In genomic region chr15:80626643-80627120, GRCh38 we compare ENCODE assay signal across 21 cellular contexts.
DNase-seq lines count a peak whose midpoint lies in the region; ATAC-seq, FAIRE-seq and TF ChIP-seq lines count a peak whose summit lies in the region.
"Had no signal": no experiment of that assay in that cellular context is flagged by ENCODE, and none has a peak within 500 bp of the region (broad histone marks: within the 10 kb centered on the region; RNA-seq: fewer than 3 reads in every experiment).

No MANE protein-coding gene starts in this region.

- no peak overlapping the region for H2BK120ac ChIP-seq in H1 (replicated peaks; ENCODE audit: low read depth, low read length)

- no peak for TF ChIP-seq EP300 in H1 (IDR thresholded peaks at IDR 0.05; ENCODE audit: borderline replicate concordance in 1 of 2, low read depth in 2 of 2, low read length in 2 of 2)

- H3K9me3 ChIP-seq in HEK293 (ENCODE audit: control insufficient read depth, insufficient read depth, low read depth, low read length) (no peaks in the 10 kb centered on the region; the same call in 1 of the 2 replicates), H1 (ENCODE audit: insufficient read depth in 2 of 2, low read depth in 1 of 2, low read length in 1 of 2) (no peaks in the 10 kb centered on the region; a peak in 1 of 4 replicates)

- TF ChIP-seq CTCF in HEK293 (tag by site-specific recombination; IDR thresholded peaks at IDR 0.05): no peak
- no peak for TF ChIP-seq CTCF in WTC11 (IDR thresholded peaks at IDR 0.05)
- no peak for TF ChIP-seq CTCF in H1 (IDR thresholded peaks at IDR 0.05; ENCODE audit: control extremely low read depth in 1 of 3, insufficient read depth in 1 of 3, low read depth in 1 of 3, low read length in 3 of 3)

- H3K23ac ChIP-seq in H1 (ENCODE audit: insufficient read length): no peak overlapping the region

- no peak overlapping the region for H4K5ac ChIP-seq in H1 (ENCODE audit: insufficient read length, low read depth, low read length)

- H2BK15ac ChIP-seq in H1 (ENCODE audit: low read length): no peak overlapping the region

- H3K4me3 ChIP-seq in HEK293 (ENCODE audit: low read depth, low read length) (no peak overlapping the region), H1 (ENCODE audit: extremely low read depth in 1 of 4, insufficient read depth in 2 of 4, low read depth in 3 of 4, low read length in 4 of 4) (no peak overlapping the region)
- H3K4me3 ChIP-seq: A549; BLaER1 treated with 17β-estradiol and CSF1 and Interleukin-3, amounts not matched to agents 10 nM and 100 nM had no signal

- H4K20me1 ChIP-seq in H1 (replicated peaks in 1 of 2; ENCODE audit: control insufficient read depth in 1 of 2, insufficient read depth in 2 of 2, low read length in 2 of 2): no peaks in the 10 kb centered on the region
- H4K20me1 ChIP-seq: BLaER1 treated with 17β-estradiol and CSF1 and Interleukin-3, amounts not matched to agents 10 nM and 100 nM had no signal

- no peak for TF ChIP-seq RAD21 in H1 (IDR thresholded peaks at IDR 0.05 in 1 of 2, conservative IDR thresholded peaks at IDR 0.05 in 1 of 2; ENCODE audit: low read depth in 2 of 2, low read length in 2 of 2)

- 92% methylated on average over 1 of the region's 1 CpG; no CpG with 5 or more reads in 1 of the 2 experiments for WGBS in H1 (ENCODE audit: extremely low coverage in 1 of 2, insufficient coverage in 1 of 2, insufficient read length in 1 of 2, insufficient replicate concordance in 2 of 2, low coverage in 1 of 2, low lambda C conversion rate in 2 of 2, missing lambda C conversion rate in 1 of 2), 2 experiments

- H3K4me1 ChIP-seq in HEK293 (ENCODE audit: control insufficient read depth, insufficient read depth, low read length) (no peaks in the 10 kb centered on the region), H1 (replicated peaks in 1 of 4; ENCODE audit: control insufficient read depth in 3 of 4, insufficient read depth in 4 of 4, low read length in 3 of 4) (no peaks in the 10 kb centered on the region)
- H3K4me1 ChIP-seq: A549; BLaER1 treated with 17β-estradiol and CSF1 and Interleukin-3, amounts not matched to agents 10 nM and 100 nM; Caco-2 had no signal

- H3K36me3 Mint-ChIP-seq in WTC11: no peaks in the 10 kb centered on the region
- H3K36me3 Mint-ChIP-seq: CD8-positive, alpha-beta T cell had no signal

- no peak overlapping the region for H3K14ac ChIP-seq in H1 (ENCODE audit: insufficient read length)

- H3K27me3 ChIP-seq in H1 (replicated peaks in 1 of 4; ENCODE audit: control insufficient read depth in 3 of 4, extremely low read depth in 1 of 4, insufficient read depth in 3 of 4, low read length in 3 of 4): no peaks in the 10 kb centered on the region
- H3K27me3 ChIP-seq: BLaER1 treated with 17β-estradiol and CSF1 and Interleukin-3, amounts not matched to agents 10 nM and 100 nM had no signal

- no peak overlapping the region for H3K56ac ChIP-seq in H1 (replicated peaks; ENCODE audit: insufficient read length, low read depth, low read length)

- no peak overlapping the region for H2BK12ac ChIP-seq in H1 (ENCODE audit: low read depth, low read length)

- TF ChIP-seq POLR2A in H1 (IDR thresholded peaks at IDR 0.05; ENCODE audit: control extremely low read depth in 1 of 2, low read depth in 2 of 2, low read length in 2 of 2): no peak

- no peak overlapping the region for H2AK5ac ChIP-seq in H1 (ENCODE audit: low read depth, low read length)

- no peak overlapping the region for H3K4ac ChIP-seq in H1 (replicated peaks; ENCODE audit: insufficient read length, low read depth, low read length)

- H2AFZ ChIP-seq in H1 (ENCODE audit: low read length): peak overlapping the region; percentile 9; the same call in 1 of the 2 replicates

- DNase-seq in WTC11 (ENCODE audit: low spot score) (no peak), H1 (ENCODE audit: low read depth in 1 of 2, low spot score in 2 of 2) (no peak), GM19240 (ENCODE audit: insufficient read length, low spot score) (no peak), NCI-H187 treated with DMSO at 0.1 percent for 48 hours (lab: John Stamatoyannopoulos, UW) (no peak)
- DNase-seq: AML-193; Caco-2; Calu3; CD4-positive, alpha-beta T cell; CD8-positive, alpha-beta T cell; DMS79 treated with DMSO at 0.1 percent for 48 hours; GF-D8 had no signal

- no peak overlapping the region for H3K9ac ChIP-seq in H1 (replicated peaks in 1 of 4; ENCODE audit: extremely low read depth in 1 of 4, low read depth in 3 of 4, low read length in 3 of 4)
- H3K9ac ChIP-seq: BLaER1 treated with 17β-estradiol and CSF1 and Interleukin-3, amounts not matched to agents 10 nM and 100 nM had no signal

- no peaks in the 10 kb centered on the region for H3K79me2 ChIP-seq in H1 (ENCODE audit: control insufficient read depth in 1 of 2, insufficient read depth in 2 of 2, low read length in 2 of 2)

- POLR2A ChIA-PET in HEK293 (lab: Yijun Ruan, JAX) (no interaction called here), WTC11 (lab: Charles Lee) (no interaction called here), H1 (lab: Charles Lee; ENCODE audit: partially characterized antibody) (no interaction called here)

- H3K18ac ChIP-seq in H1 (ENCODE audit: extremely low read depth, low read length): no peak overlapping the region

- H3K9me3 Mint-ChIP-seq in WTC11: peaks cover 23% of the 10 kb centered on the region
- H3K9me3 Mint-ChIP-seq: CD4-positive, alpha-beta T cell had no signal

- FAIRE-seq in H1 (lab: Jason Lieb, UNC): no peak
- FAIRE-seq: A549, D721Med, G401.6, GM12891 had no signal

- H3K27ac Mint-ChIP-seq in WTC11: no peak overlapping the region
- H3K27ac Mint-ChIP-seq: B cell; CD4-positive, alpha-beta T cell; CD8-positive, alpha-beta T cell had no signal

- no peak overlapping the region for H2BK20ac ChIP-seq in H1 (ENCODE audit: low read length)

- H3K23me2 ChIP-seq in H1 (ENCODE audit: low read depth, low read length): no peaks in the 10 kb centered on the region; the same call in 1 of the 2 replicates

- H3K79me1 ChIP-seq in H1 (ENCODE audit: low read depth, low read length): no peaks in the 10 kb centered on the region

- ATAC-seq in WTC11 (no peak), GM18909 (IDR thresholded peaks at IDR 0.05; ENCODE audit: poor library complexity, unreplicated experiment) (no peak)
- ATAC-seq: A549; CD8-positive, alpha-beta T cell had no signal

- H4K8ac ChIP-seq in H1 (ENCODE audit: extremely low read depth, insufficient read depth, low read length): no peak overlapping the region

- H4K91ac ChIP-seq in H1 (replicated peaks; ENCODE audit: insufficient read length, low read length): no peak overlapping the region

- no peak overlapping the region for H3K4me2 ChIP-seq in H1 (ENCODE audit: insufficient read depth in 1 of 2, low read depth in 2 of 2, low read length in 2 of 2)
- H3K4me2 ChIP-seq: A549; BLaER1 treated with 17β-estradiol and CSF1 and Interleukin-3, amounts not matched to agents 10 nM and 100 nM had no signal

- CTCF ChIA-PET in HEK293 (lab: Yijun Ruan, JAX) (no interaction called here), WTC11 (lab: Charles Lee) (no interaction called here), H1 (lab: Charles Lee; ENCODE audit: partially characterized antibody) (interaction anchor here (2.0 kb wide), 1 partner anchor 58 kb away, joined by 6 read pairs; no protein-coding TSS in a partner anchor)

- no peaks in the 10 kb centered on the region for H3K36me3 ChIP-seq in HEK293 (ENCODE audit: control insufficient read depth in 2 of 2, insufficient read depth in 1 of 2, low read length in 2 of 2)
- H3K36me3 ChIP-seq in H1 (ENCODE audit: control insufficient read depth in 2 of 4, insufficient read depth in 4 of 4, low read length in 3 of 4): no peaks in the 10 kb centered on the region
- H3K36me3 ChIP-seq: BLaER1 treated with 17β-estradiol and CSF1 and Interleukin-3, amounts not matched to agents 10 nM and 100 nM had no signal

- no peak overlapping the region for H3K27ac ChIP-seq in HEK293 (ENCODE audit: extremely low read depth, low read depth, low read length)
- no peak overlapping the region for H3K27ac ChIP-seq in H1 (ENCODE audit: low read depth, low read length)
- H3K27ac ChIP-seq: 22Rv1; A549; BLaER1 treated with 17β-estradiol and CSF1 and Interleukin-3, amounts not matched to agents 10 nM and 100 nM; C4-2B had no signal

- H3K27me3 Mint-ChIP-seq in WTC11 (ENCODE audit: low read depth): no peaks in the 10 kb centered on the region

- H2BK5ac ChIP-seq in H1 (ENCODE audit: low read depth, low read length): no peak overlapping the region

- no peaks in the 10 kb centered on the region for H3K4me1 Mint-ChIP-seq in WTC11
- H3K4me1 Mint-ChIP-seq: B cell had no signal

- H3K4me3 Mint-ChIP-seq in WTC11: no peak overlapping the region
- H3K4me3 Mint-ChIP-seq: B cell; CD4-positive, alpha-beta T cell; CD8-positive, alpha-beta T cell had no signal

TF ChIP-seq in HEK293, 187 proteins besides CTCF, POLR2A, EP300 and RAD21:
- no peak for TF ChIP-seq ZNF223 (tag by site-specific recombination; IDR thresholded peaks at IDR 0.05)
- peak; percentile 94 for TF ChIP-seq ZNF366 (tag by site-specific recombination; conservative IDR thresholded peaks at IDR 0.05)
- peak; percentile 93 for TF ChIP-seq PRDM1 (tag by site-specific recombination; IDR thresholded peaks at IDR 0.05)
TF ChIP-seq in HEK293: peak in this region for 2.

TF ChIP-seq in WTC11, 78 proteins besides CTCF, POLR2A, EP300 and RAD21 (continues in another document):
- TF ChIP-seq ZBTB21 (CRISPR knock-in tag; IDR thresholded peaks at IDR 0.05; ENCODE audit: borderline replicate concordance): no peak

TF ChIP-seq in H1, 55 proteins besides CTCF, POLR2A, EP300 and RAD21 (continues in another document):
- TF ChIP-seq JUN (IDR thresholded peaks at IDR 0.05; ENCODE audit: low read depth, low read length): no peak
- TF ChIP-seq KDM1A (IDR thresholded peaks at IDR 0.05; ENCODE audit: borderline replicate concordance, low read length): no peak
- TF ChIP-seq BACH1 (IDR thresholded peaks at IDR 0.05; ENCODE audit: low read length): no peak
- TF ChIP-seq HDAC6 (IDR thresholded peaks at IDR 0.05; ENCODE audit: low read depth, low read length): no peak
- TF ChIP-seq BRCA1 (IDR thresholded peaks at IDR 0.05; ENCODE audit: low read depth, low read length): no peak
- TF ChIP-seq GTF2F1 (IDR thresholded peaks at IDR 0.05; ENCODE audit: borderline replicate concordance, low read depth, low read length): no peak
- no peak for TF ChIP-seq RXRA (IDR thresholded peaks at IDR 0.05; ENCODE audit: insufficient read depth, low read depth, low read length)
- no peak for TF ChIP-seq BCL11A (IDR thresholded peaks at IDR 0.05; ENCODE audit: low read depth in 2 of 2, low read length in 2 of 2)
